ENCODE assay signal across 16 cellular contexts in genomic region chr15:29471306-29471705, GRCh38.
A peak's percentile ranks its signal among the peaks of the same experiment; 100 is the strongest.
DNase-seq lines count a peak whose midpoint lies in the region; ATAC-seq and TF ChIP-seq lines count a peak whose summit lies in the region.
"Had no signal": no experiment of that assay in that cellular context is flagged by ENCODE, and none has a peak within 500 bp of the region (broad histone marks: within the 10 kb centered on the region; RNA-seq: fewer than 3 reads in every experiment).

No MANE protein-coding gene starts in this region.

- H3K9me3 ChIP-seq in neural progenitor cell (ENCODE audit: low read depth): no peaks in the 10 kb centered on the region
- H3K9me3 ChIP-seq: HAP-1 had no signal

- no peaks in the 10 kb centered on the region for H3F3A ChIP-seq in neural progenitor cell (ENCODE audit: low read depth)

- H3K36me3 Mint-ChIP-seq in neural progenitor cell: peaks cover 3% of the 10 kb centered on the region

- peaks cover 16% of the 10 kb centered on the region for H3K4me1 ChIP-seq in neural progenitor cell
- H3K4me1 ChIP-seq: HAP-1 had no signal

- DNase-seq in left ventricle myocardium superior (no peak), Right ventricle myocardium inferior (ENCODE audit: missing footprints) (no peak), epithelial cell of prostate (ENCODE audit: low read depth, low spot score) (no peak), neural progenitor cell (ENCODE audit: low spot score) (peak; percentile 24), GM13976 (ENCODE audit: low spot score) (no peak), cerebellum (ENCODE audit: low spot score) (no peak)
- DNase-seq: 8988T; ACHN; CD4-positive, alpha-beta T cell; DMS 273 treated with DMSO at 0.1 percent for 48 hours; GOT3 had no signal

- peak overlapping the region; percentile 59 for H3K4me2 ChIP-seq in neural progenitor cell
- H3K4me2 ChIP-seq: BLaER1 treated with 17β-estradiol and CSF1 and Interleukin-3, amounts not matched to agents 10 nM and 100 nM had no signal

- H3K27ac Mint-ChIP-seq in neural progenitor cell: no peak overlapping the region
- H3K27ac Mint-ChIP-seq: CD4-positive, alpha-beta T cell had no signal

- no peaks in the 10 kb centered on the region for H3K27me3 Mint-ChIP-seq in neural progenitor cell (ENCODE audit: insufficient read depth, low read depth)
- H3K27me3 Mint-ChIP-seq: CD4-positive, alpha-beta T cell had no signal

- TF ChIP-seq CTCF in neural progenitor cell (IDR thresholded peaks at IDR 0.05): no peak
- TF ChIP-seq CTCF in GM13976 (IDR thresholded peaks at IDR 0.05; ENCODE audit: borderline replicate concordance, control extremely low read depth, extremely low read depth, insufficient read depth, missing control alignments): no peak

- H3K79me2 ChIP-seq in neural progenitor cell (ENCODE audit: low read depth): no peaks in the 10 kb centered on the region

- peak overlapping the region; percentile 87 for H3K27ac ChIP-seq in epithelial cell of prostate
- H3K27ac ChIP-seq in neural progenitor cell: no peak overlapping the region
- H3K27ac ChIP-seq: BLaER1 treated with 17β-estradiol and CSF1 and Interleukin-3, amounts not matched to agents 10 nM and 100 nM had no signal

- no peaks in the 10 kb centered on the region for H3K27me3 ChIP-seq in neural progenitor cell
- H3K27me3 ChIP-seq: BLaER1 treated with 17β-estradiol and CSF1 and Interleukin-3, amounts not matched to agents 10 nM and 100 nM had no signal

- no peak overlapping the region for H3K4me3 Mint-ChIP-seq in neural progenitor cell
- H3K4me3 Mint-ChIP-seq: CD4-positive, alpha-beta T cell had no signal

- intact Hi-C loops in left ventricle myocardium superior (cut with micrococcal nuclease) (no loop called here), Right ventricle myocardium inferior (cut with DNase I) (no loop called here)

- peaks cover 4% of the 10 kb centered on the region for H3K9me3 Mint-ChIP-seq in neural progenitor cell
- H3K9me3 Mint-ChIP-seq: CD4-positive, alpha-beta T cell had no signal

- H3K36me3 ChIP-seq in neural progenitor cell: no peaks in the 10 kb centered on the region
- H3K36me3 ChIP-seq: BLaER1 treated with 17β-estradiol and CSF1 and Interleukin-3, amounts not matched to agents 10 nM and 100 nM; HAP-1 had no signal

- no peak overlapping the region for H3K9ac ChIP-seq in neural progenitor cell
- H3K9ac ChIP-seq: BLaER1 treated with 17β-estradiol and CSF1 and Interleukin-3, amounts not matched to agents 10 nM and 100 nM had no signal

- no peak overlapping the region for H3K4me3 ChIP-seq in neural progenitor cell
- H3K4me3 ChIP-seq: BLaER1 treated with 17β-estradiol and CSF1 and Interleukin-3, amounts not matched to agents 10 nM and 100 nM; HAP-1; K562 had no signal

- peak; percentile 21 for ATAC-seq in left ventricle myocardium superior
- ATAC-seq in Right ventricle myocardium inferior: no peak
- no peak for ATAC-seq in HG03469 (IDR thresholded peaks at IDR 0.05; ENCODE audit: unreplicated experiment)
- ATAC-seq in GM18907 (IDR thresholded peaks at IDR 0.05; ENCODE audit: unreplicated experiment): no peak
- ATAC-seq: K562 had no signal

- H4K20me1 ChIP-seq in neural progenitor cell (ENCODE audit: low read depth): no peaks in the 10 kb centered on the region
- H4K20me1 ChIP-seq: BLaER1 treated with 17β-estradiol and CSF1 and Interleukin-3, amounts not matched to agents 10 nM and 100 nM had no signal

- no peak overlapping the region for H2AFZ ChIP-seq in neural progenitor cell (replicated peaks)

- in situ Hi-C loops in GM13976 (cut with MboI; ENCODE audit: low sequenced_read_pairs, unreplicated experiment): no loop called here

- H3K4me1 Mint-ChIP-seq in neural progenitor cell: peaks cover 16% of the 10 kb centered on the region
